12 cellular contexts compared by ENCODE assay signal in genomic region chr1:25569599-25570458, GRCh38. TPM values are rescaled to one million over a fixed set of nuclear protein-coding genes. Genes with fewer than 3 reads are reported as not detected.
DNase-seq lines count a peak whose midpoint lies in the region; ATAC-seq and TF ChIP-seq lines count a peak whose summit lies in the region.
"Had no signal": no experiment of that assay in that cellular context is flagged by ENCODE, and none has a peak within 500 bp of the region (broad histone marks: within the 10 kb centered on the region; RNA-seq: fewer than 3 reads in every experiment).

No MANE protein-coding gene starts in this region.

- H3K27me3 Mint-ChIP-seq in CD4-positive, CD25-positive, alpha-beta regulatory T cell = no peaks in the 10 kb centered on the region
- no peaks in the 10 kb centered on the region for H3K27me3 Mint-ChIP-seq in MCF 10A (ENCODE audit: insufficient read depth, unreplicated experiment)
- H3K27me3 Mint-ChIP-seq in naive thymus-derived CD4-positive, alpha-beta T cell = no peaks in the 10 kb centered on the region

- CTCF ChIA-PET in MCF 10A (lab: Yijun Ruan, JAX) = interaction anchor here (0.6 to 1.6 kb wide), 4 partner anchors 20 to 243 kb away, joined by 3 to 4 read pairs (median 4); no protein-coding TSS in a partner anchor
- CTCF ChIA-PET in naive thymus-derived CD4-positive, alpha-beta T cell (lab: Charles Lee) = interaction anchor here (0.6 to 1.5 kb wide), 5 partner anchors 27 to 231 kb away, joined by 3 to 8 read pairs (median 3); no protein-coding TSS in a partner anchor

- POLR2A ChIA-PET in MCF 10A (lab: Yijun Ruan, JAX) = interaction anchor here (1.3 kb wide), 1 partner anchor 338 kb away, joined by 4 read pairs; no protein-coding TSS in a partner anchor
- POLR2A ChIA-PET in naive thymus-derived CD4-positive, alpha-beta T cell (lab: Charles Lee) = interaction anchor here (0.7 to 11.3 kb wide), 10 partner anchors 9 to 205 kb away, joined by 3 to 137 read pairs (median 6); partner anchors contain the start of gene LDLRAP1

- H3K4me3 ChIP-seq in CD4-positive, CD25-positive, alpha-beta regulatory T cell (ENCODE audit: low read depth, low read length) = no peak overlapping the region
- H3K4me3 ChIP-seq in naive thymus-derived CD4-positive, alpha-beta T cell (ENCODE audit: low read length) = no peak overlapping the region
- no peak overlapping the region for H3K4me3 ChIP-seq in effector memory CD4-positive, alpha-beta T cell (ENCODE audit: insufficient read depth, low read depth, low read length, poor library complexity, severe bottlenecking)
- H3K4me3 ChIP-seq: SJSA1 had no signal

- H3K4me1 Mint-ChIP-seq in CD4-positive, CD25-positive, alpha-beta regulatory T cell = peaks cover 15 to 82% (median 29%) of the 10 kb centered on the region in 4 donors
- H3K4me1 Mint-ChIP-seq in MCF 10A (ENCODE audit: insufficient read depth, unreplicated experiment) = peaks cover 37% of the 10 kb centered on the region
- H3K4me1 Mint-ChIP-seq in naive thymus-derived CD4-positive, alpha-beta T cell = peaks cover 26 to 95% (median 86%) of the 10 kb centered on the region in 7 donors

- H3K4me3 Mint-ChIP-seq in CD4-positive, CD25-positive, alpha-beta regulatory T cell = peak overlapping the region in 1 of 4 donors; percentile 26
- no peak overlapping the region for H3K4me3 Mint-ChIP-seq in MCF 10A (ENCODE audit: unreplicated experiment)
- H3K4me3 Mint-ChIP-seq in naive thymus-derived CD4-positive, alpha-beta T cell = peak overlapping the region in 8 of 10 donors; percentile 3 to 96 (median 42)

- no peaks in the 10 kb centered on the region for H3K27me3 ChIP-seq in CD4-positive, CD25-positive, alpha-beta regulatory T cell (ENCODE audit: control insufficient read depth, insufficient read depth, low read length)
- no peaks in the 10 kb centered on the region for H3K27me3 ChIP-seq in naive thymus-derived CD4-positive, alpha-beta T cell (ENCODE audit: control insufficient read depth in 2 of 2, insufficient read depth in 2 of 2, low read length in 2 of 2)
- no peaks in the 10 kb centered on the region for H3K27me3 ChIP-seq in effector memory CD4-positive, alpha-beta T cell (replicated peaks; ENCODE audit: control insufficient read depth, insufficient read depth, low read length, poor library complexity, severe bottlenecking)
- H3K27me3 ChIP-seq: SJSA1 had no signal

- DNase-seq in CD4-positive, CD25-positive, alpha-beta regulatory T cell = no peak
- DNase-seq in NCI-H1694 (lab: John Stamatoyannopoulos, UW) = peak; percentile 72
- no peak for DNase-seq in MCF 10A (ENCODE audit: unreplicated experiment)
- DNase-seq in naive thymus-derived CD4-positive, alpha-beta T cell = no peak
- no peak for DNase-seq in effector memory CD4-positive, alpha-beta T cell
- DNase-seq in iPS-NIHi11 (ENCODE audit: low spot score) = no peak
- no peak for DNase-seq in NCI-H774 (lab: John Stamatoyannopoulos, UW)
- DNase-seq: activated CD4-positive, alpha-beta T cell treated with anti-CD3 and anti-CD28 coated beads, Interleukin-2, amount 50 U/mL, for 4 hours; MM.1S; stimulated activated CD4-positive, alpha-beta T cell treated with anti-CD3 and anti-CD28 coated beads, Interleukin-2, amount 100 ng/mL, for 24 hours had no signal

- ATAC-seq in CD4-positive, CD25-positive, alpha-beta regulatory T cell (ENCODE audit: low read depth in 2 of 2) = no peak
- no peak for ATAC-seq in naive thymus-derived CD4-positive, alpha-beta T cell
- ATAC-seq in GM19324 (IDR thresholded peaks at IDR 0.05; ENCODE audit: low FRiP score, unreplicated experiment) = no peak

- H3K4me1 ChIP-seq in CD4-positive, CD25-positive, alpha-beta regulatory T cell (ENCODE audit: control insufficient read depth, insufficient read depth, low read length, poor library complexity, severe bottlenecking) = peaks cover 46% of the 10 kb centered on the region
- peaks cover 18 to 52% of the 10 kb centered on the region in 2 donors for H3K4me1 ChIP-seq in naive thymus-derived CD4-positive, alpha-beta T cell (ENCODE audit: control insufficient read depth in 2 of 2, insufficient read depth in 2 of 2, low read length in 2 of 2)
- peaks cover 28% of the 10 kb centered on the region for H3K4me1 ChIP-seq in effector memory CD4-positive, alpha-beta T cell (ENCODE audit: control insufficient read depth, insufficient read depth, low read length, poor library complexity, severe bottlenecking)

- peak overlapping the region; percentile 14 for H3K27ac ChIP-seq in CD4-positive, CD25-positive, alpha-beta regulatory T cell (ENCODE audit: insufficient read depth, low read length, poor library complexity, severe bottlenecking)
- peak overlapping the region; percentile 83 for H3K27ac ChIP-seq in naive thymus-derived CD4-positive, alpha-beta T cell (ENCODE audit: low read depth, low read length)
- H3K27ac ChIP-seq in effector memory CD4-positive, alpha-beta T cell (ENCODE audit: insufficient read depth, low read length, poor library complexity, severe bottlenecking) = no peak overlapping the region
- H3K27ac ChIP-seq: SJSA1 had no signal

- intact Hi-C loops in MCF 10A (cut with micrococcal nuclease) = no loop called here
- intact Hi-C loops in naive thymus-derived CD4-positive, alpha-beta T cell (cut with micrococcal nuclease) = loop anchor here in 1 of 2 donors (10.0 kb wide), 3 partner anchors 645 to 1155 kb away; partner anchors contain the start of genes NIPAL3, SRRM1 and STPG1

- H3K27ac Mint-ChIP-seq in CD4-positive, CD25-positive, alpha-beta regulatory T cell = peak overlapping the region in 2 of 3 donors; percentile 54 to 92
- H3K27ac Mint-ChIP-seq in MCF 10A (ENCODE audit: low read depth, unreplicated experiment) = peak overlapping the region; percentile 49
- peak overlapping the region in 8 of 9 donors; percentile 51 to 98 (median 86) for H3K27ac Mint-ChIP-seq in naive thymus-derived CD4-positive, alpha-beta T cell

- H3K36me3 ChIP-seq in CD4-positive, CD25-positive, alpha-beta regulatory T cell (ENCODE audit: control insufficient read depth, insufficient read depth, low read length) = peaks cover 21% of the 10 kb centered on the region
- H3K36me3 ChIP-seq in naive thymus-derived CD4-positive, alpha-beta T cell (ENCODE audit: control insufficient read depth in 2 of 3, insufficient read depth in 3 of 3, low read length in 3 of 3) = peaks cover 0 to 37% (median 0%) of the 10 kb centered on the region in 3 experiments
- peaks cover 11% of the 10 kb centered on the region for H3K36me3 ChIP-seq in effector memory CD4-positive, alpha-beta T cell (ENCODE audit: control insufficient read depth, insufficient read depth, low read length)
- H3K36me3 ChIP-seq: SJSA1 had no signal

- no peaks in the 10 kb centered on the region for H3K9me3 Mint-ChIP-seq in CD4-positive, CD25-positive, alpha-beta regulatory T cell
- no peaks in the 10 kb centered on the region for H3K9me3 Mint-ChIP-seq in MCF 10A (ENCODE audit: unreplicated experiment)
- H3K9me3 Mint-ChIP-seq in naive thymus-derived CD4-positive, alpha-beta T cell = no peaks in the 10 kb centered on the region

- H3K36me3 Mint-ChIP-seq in CD4-positive, CD25-positive, alpha-beta regulatory T cell = peaks cover 22% of the 10 kb centered on the region
- H3K36me3 Mint-ChIP-seq in MCF 10A (ENCODE audit: insufficient read depth, unreplicated experiment) = peaks cover 16% of the 10 kb centered on the region
- H3K36me3 Mint-ChIP-seq in naive thymus-derived CD4-positive, alpha-beta T cell = peaks cover 12 to 28% (median 18%) of the 10 kb centered on the region in 5 donors

- H3K9me3 ChIP-seq in CD4-positive, CD25-positive, alpha-beta regulatory T cell (ENCODE audit: control insufficient read depth in 2 of 2, low read length in 2 of 2) = no peaks in the 10 kb centered on the region
- H3K9me3 ChIP-seq in naive thymus-derived CD4-positive, alpha-beta T cell (ENCODE audit: control insufficient read depth in 2 of 3, low read length in 3 of 3) = no peaks in the 10 kb centered on the region
- H3K9me3 ChIP-seq in effector memory CD4-positive, alpha-beta T cell (ENCODE audit: control insufficient read depth, low read length) = no peaks in the 10 kb centered on the region
- H3K9me3 ChIP-seq: SJSA1 had no signal

- TF ChIP-seq CTCF in MCF 10A (IDR thresholded peaks at IDR 0.05; ENCODE audit: unreplicated experiment) = no peak

- BruUV-seq in MCF 10A (replicated peaks; lab: Mats Ljungman, UMichigan) = no TSS peak

RNA-seq across cellular contexts. Expression of gene LDLRAP1, which starts 26.4 kb away (rescaled TPM):
- 98.7 TPM for total RNA-seq in CD4-positive, CD25-positive, alpha-beta regulatory T cell
- polyA plus RNA-seq in CD4-positive, CD25-positive, alpha-beta regulatory T cell = 100 to 1,000 TPM; 170 to 326 (median 258) TPM
- 10.3 and 14.0 TPM in 2 replicates for total RNA-seq in MCF 10A (2022)
- total RNA-seq in naive thymus-derived CD4-positive, alpha-beta T cell = 100 to 1,000 TPM in 4 of 5 experiments, 10 to 100 TPM in 1; 28.1 to 364 (median 159) TPM
- 100 to 1,000 TPM; 301 to 853 TPM for polyA plus RNA-seq in naive thymus-derived CD4-positive, alpha-beta T cell

RNA-seq across cellular contexts. Expression of gene MAN1C1, which starts 46.8 kb away (rescaled TPM):
- total RNA-seq in CD4-positive, CD25-positive, alpha-beta regulatory T cell = 15.1 TPM
- polyA plus RNA-seq in CD4-positive, CD25-positive, alpha-beta regulatory T cell = 1 to 10 TPM; 3.1 to 3.5 (median 3.3) TPM
- not detected in 2 replicates for total RNA-seq in MCF 10A (2022)
- total RNA-seq in naive thymus-derived CD4-positive, alpha-beta T cell = 10 to 100 TPM; 28.8 to 85.5 (median 69.9) TPM
- polyA plus RNA-seq in naive thymus-derived CD4-positive, alpha-beta T cell = 10 to 100 TPM; 16.0 to 30.4 TPM
- total RNA-seq: SJSA1 had no signal

Comparison
In these comparisons a context has a peak if more than half of its experiments do, and no peak if none do; other contexts are left out.
1. RNA of gene MAN1C1, which starts 46.8 kb away (total RNA-seq): 28.8 to 85.5 TPM in naive thymus-derived CD4-positive, alpha-beta T cell and 15.1 TPM in CD4-positive, CD25-positive, alpha-beta regulatory T cell (single experiment); not detected in MCF 10A; every median in the first group is over 10 times any median in the second.
2. Peak in every context shown above with its lines, with median percentiles within 50 percentile points of each other: H3K27ac Mint-ChIP-seq.